Comparison of ENCODE assay signal across 8 cellular contexts in the genomic region with DNA sequence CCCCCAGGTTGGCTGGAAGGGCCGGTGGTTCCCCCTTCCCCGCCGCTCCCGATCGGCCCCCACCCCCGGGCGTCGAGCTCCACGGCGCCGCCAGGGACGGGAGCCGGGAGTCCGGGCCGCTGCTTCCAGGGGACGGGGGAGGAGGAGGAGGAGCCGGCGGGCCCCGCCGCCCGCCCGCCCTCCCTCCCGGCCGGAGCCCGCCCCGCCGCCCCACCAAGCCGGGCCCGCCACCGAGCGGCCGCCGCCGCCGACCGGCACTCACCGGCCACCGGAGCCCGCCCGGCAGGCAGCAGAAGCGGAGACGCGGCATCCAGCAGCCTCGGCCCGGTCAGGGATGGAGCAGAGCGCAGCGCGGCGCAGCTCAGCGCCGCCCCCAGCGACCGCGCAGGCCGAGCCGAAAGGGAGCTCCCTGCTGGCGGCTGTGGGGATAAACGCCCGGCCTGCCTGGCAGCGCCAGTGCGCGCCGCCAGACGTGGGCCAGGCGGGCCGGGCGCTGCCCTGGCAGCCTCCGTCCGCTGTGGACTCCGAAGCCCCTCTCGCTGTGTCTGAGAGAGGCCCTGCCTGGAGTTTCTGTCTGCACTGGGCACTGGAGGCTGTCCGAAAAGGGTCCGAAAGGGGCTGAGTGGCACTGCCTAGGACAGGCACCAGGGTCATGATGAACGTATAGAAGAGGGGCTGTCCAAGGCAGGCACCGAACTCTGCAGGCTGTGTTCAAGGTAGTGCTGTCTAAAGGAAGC.
A peak's percentile ranks its signal among the peaks of the same experiment; 100 is the strongest.
DNase-seq lines count a peak whose midpoint lies in the region; ATAC-seq and TF ChIP-seq lines count a peak whose summit lies in the region.

A gene with protein sequence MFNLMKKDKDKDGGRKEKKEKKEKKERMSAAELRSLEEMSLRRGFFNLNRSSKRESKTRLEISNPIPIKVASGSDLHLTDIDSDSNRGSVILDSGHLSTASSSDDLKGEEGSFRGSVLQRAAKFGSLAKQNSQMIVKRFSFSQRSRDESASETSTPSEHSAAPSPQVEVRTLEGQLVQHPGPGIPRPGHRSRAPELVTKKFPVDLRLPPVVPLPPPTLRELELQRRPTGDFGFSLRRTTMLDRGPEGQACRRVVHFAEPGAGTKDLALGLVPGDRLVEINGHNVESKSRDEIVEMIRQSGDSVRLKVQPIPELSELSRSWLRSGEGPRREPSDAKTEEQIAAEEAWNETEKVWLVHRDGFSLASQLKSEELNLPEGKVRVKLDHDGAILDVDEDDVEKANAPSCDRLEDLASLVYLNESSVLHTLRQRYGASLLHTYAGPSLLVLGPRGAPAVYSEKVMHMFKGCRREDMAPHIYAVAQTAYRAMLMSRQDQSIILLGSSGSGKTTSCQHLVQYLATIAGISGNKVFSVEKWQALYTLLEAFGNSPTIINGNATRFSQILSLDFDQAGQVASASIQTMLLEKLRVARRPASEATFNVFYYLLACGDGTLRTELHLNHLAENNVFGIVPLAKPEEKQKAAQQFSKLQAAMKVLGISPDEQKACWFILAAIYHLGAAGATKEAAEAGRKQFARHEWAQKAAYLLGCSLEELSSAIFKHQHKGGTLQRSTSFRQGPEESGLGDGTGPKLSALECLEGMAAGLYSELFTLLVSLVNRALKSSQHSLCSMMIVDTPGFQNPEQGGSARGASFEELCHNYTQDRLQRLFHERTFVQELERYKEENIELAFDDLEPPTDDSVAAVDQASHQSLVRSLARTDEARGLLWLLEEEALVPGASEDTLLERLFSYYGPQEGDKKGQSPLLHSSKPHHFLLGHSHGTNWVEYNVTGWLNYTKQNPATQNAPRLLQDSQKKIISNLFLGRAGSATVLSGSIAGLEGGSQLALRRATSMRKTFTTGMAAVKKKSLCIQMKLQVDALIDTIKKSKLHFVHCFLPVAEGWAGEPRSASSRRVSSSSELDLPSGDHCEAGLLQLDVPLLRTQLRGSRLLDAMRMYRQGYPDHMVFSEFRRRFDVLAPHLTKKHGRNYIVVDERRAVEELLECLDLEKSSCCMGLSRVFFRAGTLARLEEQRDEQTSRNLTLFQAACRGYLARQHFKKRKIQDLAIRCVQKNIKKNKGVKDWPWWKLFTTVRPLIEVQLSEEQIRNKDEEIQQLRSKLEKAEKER (N-terminal part only) (minus strand): TSS at position 348 of the 737 bp plus-strand sequence. CDS start 13,458 bp downstream, outside the sequence.

- TF ChIP-seq CTCF in GM12865 (IDR thresholded peaks at IDR 0.05; ENCODE audit: insufficient read depth, low read depth, low read length, missing control alignments) (peak; percentile 93), astrocyte of the cerebellum (IDR thresholded peaks at IDR 0.05; ENCODE audit: low read depth, low read length, missing control alignments) (peak; percentile 79), retinal pigment epithelial cell (conservative IDR thresholded peaks at IDR 0.05; ENCODE audit: low read depth, low read length) (peak; percentile 67)

- DNase-seq in GM12865 (ENCODE audit: low read depth) (peak; percentile 87), NCI-H128 (lab: John Stamatoyannopoulos, UW; ENCODE audit: unreplicated experiment) (peak; percentile 12), T1000 (lab: John Stamatoyannopoulos, UW) (peak; percentile 72), astrocyte of the cerebellum (ENCODE audit: low read depth) (no peak), hippocampal formation (lab: John Stamatoyannopoulos, UW) (peak; percentile 80 to 81), retinal pigment epithelial cell (ENCODE audit: low read depth) (no peak), NCI-H1048 (lab: John Stamatoyannopoulos, UW) (no peak)

- H3K4me3 ChIP-seq in GM12865 (ENCODE audit: low read depth, low read length), result peak within 1 kb of the TSS; percentile 55
- peak within 1 kb of the TSS; percentile 66 for H3K4me3 ChIP-seq in astrocyte of the cerebellum (ENCODE audit: low read depth, low read length)
- peak within 1 kb of the TSS; percentile 59 for H3K4me3 ChIP-seq in retinal pigment epithelial cell (ENCODE audit: low read length)

- in situ Hi-C loops in astrocyte of the cerebellum (cut with HindIII; ENCODE audit: low sequenced_read_pairs), result no loop called here

- ATAC-seq in HG02588 (IDR thresholded peaks at IDR 0.05; ENCODE audit: unreplicated experiment), result peak; percentile 83

Comparison
In these comparisons a context has a peak if more than half of its experiments do, and no peak if none do; other contexts are left out.
1. DNase-seq: peak in GM12865 (single experiment), NCI-H128 (single experiment), T1000 (single experiment) and hippocampal formation (2 of 2); none in astrocyte of the cerebellum (single experiment), retinal pigment epithelial cell (single experiment) and NCI-H1048 (single experiment).
2. Peak in every context shown above with its lines, with median percentiles within 50 percentile points of each other: H3K4me3 ChIP-seq and CTCF ChIP-seq.